Comparison of ENCODE assay signal across 8 cellular contexts in genomic region chr17:64128787-64129514, GRCh38. TPM values are rescaled to one million over a fixed set of nuclear protein-coding genes. Genes with fewer than 3 reads are reported as not detected.
DNase-seq lines count a peak whose midpoint lies in the region; ATAC-seq and TF ChIP-seq lines count a peak whose summit lies in the region.

No MANE protein-coding gene starts in this region.

- CTCF ChIA-PET in WTC11 (lab: Charles Lee): interaction anchor here (0.9 to 7.9 kb wide), 10 partner anchors 12 to 248 kb away, joined by 3 to 380 read pairs (median 8); partner anchors contain the start of genes GH1 and GH2

- H3K36me3 Mint-ChIP-seq in WTC11: no peaks in the 10 kb centered on the region

- no peak for ATAC-seq in WTC11

- H3K27me3 ChIP-seq in BLaER1 (peaks cover 25% of the 10 kb centered on the region), H7 (ENCODE audit: control insufficient read depth, insufficient read depth, low read length) (peaks cover 23% of the 10 kb centered on the region), parathyroid adenoma (ENCODE audit: control insufficient read depth, insufficient read depth, low read length) (no peaks in the 10 kb centered on the region)

- DNase-seq in H7: no peak
- no peak for DNase-seq in WTC11 (ENCODE audit: low spot score)
- DNase-seq in fibroblast of mammary gland (ENCODE audit: low read depth): peak; percentile 38
- no peak for DNase-seq in T1000 (lab: John Stamatoyannopoulos, UW)
- DNase-seq in stimulated activated CD4-positive, alpha-beta T cell treated with anti-CD3 and anti-CD28 coated beads, Interleukin-1b, Interleukin-23, amount 100 ng/mL, for 48 hours: no peak
- DNase-seq in NCI-H345 (lab: John Stamatoyannopoulos, UW): no peak

- H3K27ac ChIP-seq in BLaER1: peak overlapping the region; percentile 73; the same call in 1 of the 2 replicates
- H3K27ac ChIP-seq in parathyroid adenoma: peak overlapping the region; percentile 64

- POLR2A ChIA-PET in WTC11 (lab: Charles Lee): interaction anchor here (1.0 to 2.7 kb wide), 5 partner anchors 16 to 167 kb away, joined by 3 to 14 read pairs (median 5); partner anchors contain the start of gene TEX2

- H3K27me3 Mint-ChIP-seq in WTC11 (ENCODE audit: low read depth): peaks cover 37% of the 10 kb centered on the region

- H3K4me2 ChIP-seq in BLaER1 (peak overlapping the region; percentile 96), parathyroid adenoma (ENCODE audit: low read length) (peak overlapping the region; percentile 79)

- peaks cover 13% of the 10 kb centered on the region for H3K4me1 Mint-ChIP-seq in WTC11

- H2AFZ ChIP-seq in parathyroid adenoma: peak overlapping the region; percentile 98

- H3K4me1 ChIP-seq in BLaER1: peaks cover 36% of the 10 kb centered on the region
- peaks cover 9% of the 10 kb centered on the region for H3K4me1 ChIP-seq in parathyroid adenoma

- no peaks in the 10 kb centered on the region for H3K36me3 ChIP-seq in BLaER1
- H3K36me3 ChIP-seq in H7 (replicated peaks; ENCODE audit: control insufficient read depth, insufficient read depth, low read length): no peaks in the 10 kb centered on the region
- no peaks in the 10 kb centered on the region for H3K36me3 ChIP-seq in parathyroid adenoma (ENCODE audit: control insufficient read depth, insufficient read depth, low read length)

- no peak overlapping the region for H3K27ac Mint-ChIP-seq in WTC11

- H3K9me3 ChIP-seq in BLaER1 (0 out of 2 replicates have a peak, but pooled peaks cover 3% of the 10 kb centered on the region), parathyroid adenoma (ENCODE audit: control insufficient read depth, low read length) (no peaks in the 10 kb centered on the region)

- peaks cover 46% of the 10 kb centered on the region for H4K20me1 ChIP-seq in BLaER1

- H3K9ac ChIP-seq in BLaER1 (peak overlapping the region; percentile 88), parathyroid adenoma (peak overlapping the region; percentile 38)

- no peak for TF ChIP-seq CTCF in WTC11 (IDR thresholded peaks at IDR 0.05)
- TF ChIP-seq CTCF in fibroblast of mammary gland (conservative IDR thresholded peaks at IDR 0.05; ENCODE audit: control insufficient read depth, insufficient read depth, low read depth, low read length): no peak
- no peak for TF ChIP-seq CTCF in parathyroid adenoma (IDR thresholded peaks at IDR 0.05)

- H3K4me3 Mint-ChIP-seq in WTC11: peak overlapping the region; percentile 66

- peak overlapping the region; percentile 93 for H3K4me3 ChIP-seq in BLaER1
- peak overlapping the region; percentile 66 for H3K4me3 ChIP-seq in H7 (ENCODE audit: insufficient read depth, low read depth, low read length)
- H3K4me3 ChIP-seq in fibroblast of mammary gland (ENCODE audit: control insufficient read depth, low read depth, low read length): peak overlapping the region; percentile 72
- peak overlapping the region; percentile 51 for H3K4me3 ChIP-seq in parathyroid adenoma (ENCODE audit: low read depth, low read length)

- H3K9me3 Mint-ChIP-seq in WTC11: no peaks in the 10 kb centered on the region

- H3K79me2 ChIP-seq in parathyroid adenoma: peaks cover 15% of the 10 kb centered on the region

TF ChIP-seq in WTC11, 78 proteins besides CTCF, POLR2A, EP300 and RAD21:
- TF ChIP-seq PRRX2 (CRISPR knock-in tag; IDR thresholded peaks at IDR 0.05): no peak
- no peak for TF ChIP-seq ZNF671 (CRISPR knock-in tag; IDR thresholded peaks at IDR 0.05)
- TF ChIP-seq ELF4 (CRISPR knock-in tag; IDR thresholded peaks at IDR 0.05; ENCODE audit: low read depth): no peak
- no peak for TF ChIP-seq ESRRA (CRISPR knock-in tag; IDR thresholded peaks at IDR 0.05; ENCODE audit: borderline replicate concordance)
- TF ChIP-seq AR (CRISPR knock-in tag; IDR thresholded peaks at IDR 0.05): no peak
- no peak for TF ChIP-seq ZNF416 (CRISPR knock-in tag; IDR thresholded peaks at IDR 0.05)
- no peak for TF ChIP-seq JAZF1 (CRISPR knock-in tag; IDR thresholded peaks at IDR 0.05)
- no peak for TF ChIP-seq ZSCAN18 (CRISPR knock-in tag; IDR thresholded peaks at IDR 0.05)
- no peak for TF ChIP-seq ETV6 (CRISPR knock-in tag; IDR thresholded peaks at IDR 0.05)
- TF ChIP-seq MYBL2 (CRISPR knock-in tag; IDR thresholded peaks at IDR 0.05): no peak
- TF ChIP-seq OVOL2 (CRISPR knock-in tag; IDR thresholded peaks at IDR 0.05; ENCODE audit: borderline replicate concordance): no peak
- TF ChIP-seq TCF7 (CRISPR knock-in tag; IDR thresholded peaks at IDR 0.05; ENCODE audit: low read depth): no peak
- no peak for TF ChIP-seq NR3C1 (CRISPR knock-in tag; conservative IDR thresholded peaks at IDR 0.05; ENCODE audit: low read depth)
- TF ChIP-seq CBFB (CRISPR knock-in tag; IDR thresholded peaks at IDR 0.05; ENCODE audit: low read depth): no peak
- no peak for TF ChIP-seq MXD4 (CRISPR knock-in tag; IDR thresholded peaks at IDR 0.05; ENCODE audit: borderline replicate concordance)
- TF ChIP-seq ZNF263 (CRISPR knock-in tag; IDR thresholded peaks at IDR 0.05; ENCODE audit: low read depth): no peak
- no peak for TF ChIP-seq NFATC4 (CRISPR knock-in tag; IDR thresholded peaks at IDR 0.05)
- TF ChIP-seq AFF4 (CRISPR knock-in tag; IDR thresholded peaks at IDR 0.05; ENCODE audit: borderline replicate concordance): no peak
- TF ChIP-seq IRF1 (CRISPR knock-in tag; IDR thresholded peaks at IDR 0.05): no peak
- TF ChIP-seq RORB (CRISPR knock-in tag; IDR thresholded peaks at IDR 0.05): no peak

RNA-seq across cellular contexts. Expression of gene ERN1, which starts 1.0 kb away (rescaled TPM):
- 1.8 and 2.3 TPM in 2 replicates for total RNA-seq in H7 (2014; rRNA removed; shearing (Covaris generic))
- 6.5 to 8.6 TPM (median 7.6 TPM) in 3 replicates for total RNA-seq in WTC11 (2021)
